In the genomic region with DNA sequence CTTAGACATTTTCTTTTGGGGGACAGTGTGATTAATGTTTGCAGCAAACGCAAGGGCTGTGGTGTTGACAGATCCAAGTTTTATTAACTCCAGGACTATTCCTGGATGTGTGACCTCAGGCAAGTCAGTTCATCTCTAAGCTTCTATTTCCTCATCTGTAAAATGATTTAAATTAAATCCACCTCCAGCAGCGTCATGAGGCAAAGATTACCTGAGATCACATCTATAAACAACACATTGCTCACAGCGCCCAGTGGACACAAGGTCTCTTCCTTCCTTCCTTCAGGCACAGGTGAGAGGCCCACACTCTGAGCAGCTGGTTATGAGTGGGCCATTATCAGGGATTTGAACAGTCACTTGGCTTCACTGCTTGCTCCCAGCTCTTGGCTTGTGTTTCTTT, we compare ENCODE assay signal across 18 cellular contexts.
A peak's percentile ranks its signal among the peaks of the same experiment; 100 is the strongest.
DNase-seq lines count a peak whose midpoint lies in the region; ATAC-seq, FAIRE-seq and TF ChIP-seq lines count a peak whose summit lies in the region.
"Had no signal": no experiment of that assay in that cellular context is flagged by ENCODE, and none has a peak within 500 bp of the region (broad histone marks: within the 10 kb centered on the region; RNA-seq: fewer than 3 reads in every experiment).

No MANE protein-coding gene starts in this region.

- POLR2A ChIA-PET in IMR-90 (lab: Charles Lee; ENCODE audit: unreplicated experiment) (interaction anchor here (0.6 kb wide), 1 partner anchor 85 kb away, joined by 3 read pairs; no protein-coding TSS in a partner anchor), HepG2 (lab: Yijun Ruan, JAX) (no interaction called here)

- dilution Hi-C loops in IMR-90 (cut with HindIII; ENCODE audit: low sequenced_read_pairs, unreplicated experiment): loop anchor here (25.0 kb wide), 1 partner anchor 211 kb away; no protein-coding TSS in a partner anchor

- no peak overlapping the region for H3K9ac ChIP-seq in IMR-90 (ENCODE audit: low read depth, low read length)
- H3K9ac ChIP-seq in HepG2 (ENCODE audit: insufficient read depth, low read depth, low read length): no peak overlapping the region

- H3K27ac ChIP-seq in IMR-90 (ENCODE audit: insufficient read depth, low read length) (no peak overlapping the region), epithelial cell of prostate (peak overlapping the region; percentile 19), gastrocnemius medialis (peak overlapping the region; percentile 88 to 93 (median 92)), prostate gland (no peak overlapping the region), HepG2 (ENCODE audit: extremely low read length, insufficient read depth, low read length) (no peak overlapping the region)
- H3K27ac ChIP-seq: neutrophil had no signal

- H2BK20ac ChIP-seq in IMR-90 (ENCODE audit: low read depth, low read length): no peak overlapping the region

- peaks cover 42% of the 10 kb centered on the region for H3K36me3 ChIP-seq in IMR-90 (ENCODE audit: control insufficient read depth, insufficient read depth, low read length)
- H3K36me3 ChIP-seq in gastrocnemius medialis: peaks cover 0 to 12% of the 10 kb centered on the region in 2 donors
- peaks cover 0 to 9% of the 10 kb centered on the region in 2 donors for H3K36me3 ChIP-seq in prostate gland
- peaks cover 21 to 58% of the 10 kb centered on the region in 2 experiments for H3K36me3 ChIP-seq in HepG2 (replicated peaks in 1 of 2; ENCODE audit: control insufficient read depth in 1 of 2, insufficient read depth in 2 of 2, low read length in 2 of 2)
- H3K36me3 ChIP-seq: neutrophil had no signal

- H3K14ac ChIP-seq in IMR-90 (replicated peaks; ENCODE audit: low read depth, low read length): peak overlapping the region; percentile 40; the same call in 1 of the 2 replicates

- 100% methylated on average over 1 of the region's 3 CpGs; no CpG with 5 or more reads in 1 of the 2 experiments for WGBS in IMR-90 (ENCODE audit: extremely low coverage in 2 of 2, insufficient read length in 1 of 2), 2 experiments
- 31% methylated on average over 3 of the region's 3 CpGs for WGBS in prostate gland
- 100% methylated on average over 3 of the region's 3 CpGs for WGBS in HepG2 (ENCODE audit: low lambda C conversion rate)

- H2BK120ac ChIP-seq in IMR-90 (ENCODE audit: low read depth, low read length): peak overlapping the region; percentile 6; the same call in 1 of the 2 replicates

- H3K79me2 ChIP-seq in HepG2 (ENCODE audit: insufficient read depth, low read length): no peaks in the 10 kb centered on the region

- CTCF ChIA-PET in IMR-90 (lab: Yijun Ruan, JAX): interaction anchor here (0.5 to 0.6 kb wide), 2 partner anchors 34 to 254 kb away, joined by 3 to 4 read pairs; no protein-coding TSS in a partner anchor
- CTCF ChIA-PET in HepG2 (lab: Yijun Ruan, JAX; ENCODE audit: low intra/inter-chr PET ratio, low total read pairs): no interaction called here

- no peak for TF ChIP-seq EP300 in HepG2 (IDR thresholded peaks at IDR 0.05; ENCODE audit: low read depth in 2 of 2, low read length in 2 of 2)
- TF ChIP-seq EP300 in HepG2 (CRISPR knock-in tag; IDR thresholded peaks at IDR 0.05; ENCODE audit: borderline replicate concordance): no peak

- TF ChIP-seq CTCF in IMR-90 (conservative IDR thresholded peaks at IDR 0.05; ENCODE audit: low read depth, low read length) (no peak), gastrocnemius medialis (IDR thresholded peaks at IDR 0.05 in 4 of 5, conservative IDR thresholded peaks at IDR 0.05 in 1 of 5) (no peak), prostate gland (IDR thresholded peaks at IDR 0.05) (no peak), HepG2 (CRISPR knock-in tag; IDR thresholded peaks at IDR 0.05) (no peak)

- no peak overlapping the region for H3K56ac ChIP-seq in IMR-90 (ENCODE audit: extremely low read depth, insufficient read depth, low read length)

- no peak overlapping the region for H4K5ac ChIP-seq in IMR-90 (ENCODE audit: low read depth, low read length)

- H3K27me3 ChIP-seq in IMR-90 (ENCODE audit: control insufficient read depth, insufficient read depth, low read length) (no peaks in the 10 kb centered on the region), gastrocnemius medialis (no peaks in the 10 kb centered on the region), prostate gland (replicated peaks; ENCODE audit: insufficient read depth) (no peaks in the 10 kb centered on the region), HepG2 (ENCODE audit: control insufficient read depth in 1 of 2, insufficient read depth in 2 of 2, low read length in 2 of 2) (no peaks in the 10 kb centered on the region)

- FAIRE-seq in islet of Langerhans (lab: Jason Lieb, UNC): peak; percentile 45
- FAIRE-seq in HepG2 (lab: Jason Lieb, UNC): no peak

- H2AK5ac ChIP-seq in IMR-90 (ENCODE audit: low read depth, low read length): peak overlapping the region; percentile 21; the same call in 1 of the 2 replicates

- no peak for DNase-seq in IMR-90
- peak; percentile 18 for DNase-seq in epithelial cell of prostate (ENCODE audit: low read depth, low spot score)
- DNase-seq in gastrocnemius medialis: peak; percentile 91 to 92
- no peak for DNase-seq in prostate gland (ENCODE audit: low spot score)
- no peak for DNase-seq in stimulated activated CD4-positive, alpha-beta T cell treated with anti-CD3 and anti-CD28 coated beads, Interleukin-4, amount 100 ng/mL, for 24 hours
- no peak for DNase-seq in NCI-H774 (lab: John Stamatoyannopoulos, UW)
- no peak for DNase-seq in HepG2 (ENCODE audit: low spot score)
- DNase-seq: activated CD4-positive, alpha-beta T cell treated with anti-CD3 and anti-CD28 coated beads for 48 hours; activated CD8-positive, alpha-beta memory T cell treated with anti-CD3 and anti-CD28 coated beads, Interleukin-2, amount 50 U/mL, for 4 hours; cerebellar nuclear complex; effector memory CD4-positive, alpha-beta T cell; KBM-7; MV-4-11; NCI-H187; NCI-H446; stimulated activated CD4-positive, alpha-beta T cell treated with anti-CD3 and anti-CD28 coated beads, Interleukin-4, amount 100 ng/mL, for 1 hour had no signal

- no peak overlapping the region for H2AK9ac ChIP-seq in IMR-90 (replicated peaks; ENCODE audit: low read depth, low read length, poor library complexity)

- BruUV-seq in IMR-90 (replicated peaks; lab: Mats Ljungman, UMichigan) (no TSS peak), HepG2 (replicated peaks; lab: Mats Ljungman, UMichigan) (no TSS peak)

- H3K4me2 ChIP-seq in IMR-90 (ENCODE audit: low read depth, low read length): no peak overlapping the region
- no peak overlapping the region for H3K4me2 ChIP-seq in HepG2 (ENCODE audit: low read depth, low read length)

- H3K23ac ChIP-seq in IMR-90 (ENCODE audit: low read depth, low read length): no peak overlapping the region; the same call in 1 of the 2 replicates

- H3K4ac ChIP-seq in IMR-90 (ENCODE audit: low read depth, low read length): no peak overlapping the region

- H3K4me1 ChIP-seq in IMR-90 (ENCODE audit: control insufficient read depth, insufficient read depth, low read length): peaks cover 32% of the 10 kb centered on the region
- H3K4me1 ChIP-seq in gastrocnemius medialis: peaks cover 47 to 61% of the 10 kb centered on the region in 2 donors
- no peaks in the 10 kb centered on the region for H3K4me1 ChIP-seq in prostate gland (replicated peaks)
- H3K4me1 ChIP-seq in HepG2 (ENCODE audit: insufficient read depth, low read length): peaks cover 25% of the 10 kb centered on the region

- H3K9me1 ChIP-seq in IMR-90 (ENCODE audit: insufficient read depth, low read length): peaks cover 42% of the 10 kb centered on the region

- H4K20me1 ChIP-seq in IMR-90 (ENCODE audit: insufficient read depth, low read length) (peaks cover 21% of the 10 kb centered on the region; the same call in 1 of the 2 replicates), HepG2 (ENCODE audit: insufficient read depth, low read length) (no peaks in the 10 kb centered on the region)

- intact Hi-C loops in IMR-90 (cut with micrococcal nuclease): no loop called here
- intact Hi-C loops in gastrocnemius medialis (cut with DNase I; ENCODE audit: low total_unique reads): loop anchor here (2.0 to 10.0 kb wide), 4 partner anchors 121 to 833 kb away; no protein-coding TSS in a partner anchor
- intact Hi-C loops in prostate gland (cut with DNase I): loop anchor here (2.0 kb wide), 1 partner anchor 485 kb away; no protein-coding TSS in a partner anchor
- intact Hi-C loops in HepG2 (cut with micrococcal nuclease; ENCODE audit: unreplicated experiment): no loop called here

- no peak overlapping the region for H4K91ac ChIP-seq in IMR-90 (ENCODE audit: insufficient read depth, low read depth, low read length)

- H3K4me3 ChIP-seq in IMR-90 (ENCODE audit: insufficient read depth, low read depth, low read length) (no peak overlapping the region), gastrocnemius medialis (no peak overlapping the region), prostate gland (no peak overlapping the region), HepG2 (replicated peaks in 1 of 3; ENCODE audit: insufficient read depth in 1 of 3, low read depth in 2 of 3, low read length in 3 of 3) (no peak overlapping the region)

- in situ Hi-C loops in IMR-90 (cut with MboI; ENCODE audit: low sequenced_read_pairs) (no loop called here), gastrocnemius medialis (cut with MboI; ENCODE audit: low sequenced_read_pairs in 4 of 4) (loop anchor here (5.0 to 25.0 kb wide), 7 partner anchors 93 to 573 kb away; no protein-coding TSS in a partner anchor), HepG2 (cut with HindIII; ENCODE audit: extremely low pct_ligation_motif_present, low pct_unique_long_range_greater_than_20kb) (no loop called here)

- TF ChIP-seq POLR2A in IMR-90 (IDR thresholded peaks at IDR 0.05; ENCODE audit: low read depth, low read length) (no peak), gastrocnemius medialis (IDR thresholded peaks at IDR 0.05) (peak; percentile 32 to 69), prostate gland (IDR thresholded peaks at IDR 0.05) (no peak), HepG2 (IDR thresholded peaks at IDR 0.05; ENCODE audit: insufficient read depth in 1 of 2, low read depth in 2 of 2, low read length in 2 of 2) (no peak)

- H3K79me1 ChIP-seq in IMR-90 (ENCODE audit: low read depth in 1 of 2, low read length in 2 of 2): peaks cover 36 to 90% of the 10 kb centered on the region in 2 experiments

- H2BK5ac ChIP-seq in IMR-90 (ENCODE audit: low read depth, low read length, poor library complexity, severe bottlenecking): no peak overlapping the region

- H2AFZ ChIP-seq in IMR-90 (replicated peaks; ENCODE audit: low read length, poor library complexity) (no peak overlapping the region), HepG2 (ENCODE audit: low read length) (no peak overlapping the region)

- ATAC-seq in IMR-90 (ENCODE audit: low read depth) (no peak), gastrocnemius medialis (peak; percentile 87 to 88), HepG2 (no peak)

- TF ChIP-seq RAD21 in IMR-90 (IDR thresholded peaks at IDR 0.05; ENCODE audit: low read length) (no peak), HepG2 (CRISPR knock-in tag; IDR thresholded peaks at IDR 0.05) (no peak)

- H4K8ac ChIP-seq in IMR-90 (ENCODE audit: low read depth in 2 of 2, low read length in 2 of 2): no peak overlapping the region

- H2BK15ac ChIP-seq in IMR-90 (ENCODE audit: low read depth, low read length): no peak overlapping the region

- H3K9me3 ChIP-seq in IMR-90 (ENCODE audit: control insufficient read depth, insufficient read depth, low read length) (no peaks in the 10 kb centered on the region), gastrocnemius medialis (no peaks in the 10 kb centered on the region), prostate gland (no peaks in the 10 kb centered on the region), HepG2 (ENCODE audit: low read length) (no peaks in the 10 kb centered on the region)
- H3K9me3 ChIP-seq: neutrophil had no signal

- H3K18ac ChIP-seq in IMR-90 (ENCODE audit: low read depth, low read length): no peak overlapping the region

Comparison
In these comparisons a context has a peak if more than half of its experiments do, and no peak if none do; other contexts are left out.
1. ATAC-seq: peak in gastrocnemius medialis (2 of 2); none in IMR-90 (single experiment) and HepG2 (single experiment).
2. DNase-seq: peak in epithelial cell of prostate (single experiment) and gastrocnemius medialis (2 of 2); none in IMR-90 (single experiment), prostate gland (single experiment), stimulated activated CD4-positive, alpha-beta T cell treated with anti-CD3 and anti-CD28 coated beads, Interleukin-4, amount 100 ng/mL, for 24 hours (single experiment), NCI-H774 (single experiment) and HepG2 (single experiment).
3. H3K27ac ChIP-seq: peak in epithelial cell of prostate (single experiment) and gastrocnemius medialis (4 of 4); none in IMR-90 (single experiment), prostate gland (0 of 2) and HepG2 (single experiment).
4. POLR2A ChIP-seq: peak in gastrocnemius medialis (2 of 2); none in IMR-90 (single experiment), prostate gland (single experiment) and HepG2 (0 of 2).
5. in situ Hi-C loops: an anchor here in gastrocnemius medialis (5.0 to 25.0 kb wide); none called in IMR-90 and HepG2.
6. intact Hi-C loops: an anchor here in gastrocnemius medialis (2.0 to 10.0 kb wide) and prostate gland (2.0 kb wide); none called in IMR-90 and HepG2.